In the genomic region with DNA sequence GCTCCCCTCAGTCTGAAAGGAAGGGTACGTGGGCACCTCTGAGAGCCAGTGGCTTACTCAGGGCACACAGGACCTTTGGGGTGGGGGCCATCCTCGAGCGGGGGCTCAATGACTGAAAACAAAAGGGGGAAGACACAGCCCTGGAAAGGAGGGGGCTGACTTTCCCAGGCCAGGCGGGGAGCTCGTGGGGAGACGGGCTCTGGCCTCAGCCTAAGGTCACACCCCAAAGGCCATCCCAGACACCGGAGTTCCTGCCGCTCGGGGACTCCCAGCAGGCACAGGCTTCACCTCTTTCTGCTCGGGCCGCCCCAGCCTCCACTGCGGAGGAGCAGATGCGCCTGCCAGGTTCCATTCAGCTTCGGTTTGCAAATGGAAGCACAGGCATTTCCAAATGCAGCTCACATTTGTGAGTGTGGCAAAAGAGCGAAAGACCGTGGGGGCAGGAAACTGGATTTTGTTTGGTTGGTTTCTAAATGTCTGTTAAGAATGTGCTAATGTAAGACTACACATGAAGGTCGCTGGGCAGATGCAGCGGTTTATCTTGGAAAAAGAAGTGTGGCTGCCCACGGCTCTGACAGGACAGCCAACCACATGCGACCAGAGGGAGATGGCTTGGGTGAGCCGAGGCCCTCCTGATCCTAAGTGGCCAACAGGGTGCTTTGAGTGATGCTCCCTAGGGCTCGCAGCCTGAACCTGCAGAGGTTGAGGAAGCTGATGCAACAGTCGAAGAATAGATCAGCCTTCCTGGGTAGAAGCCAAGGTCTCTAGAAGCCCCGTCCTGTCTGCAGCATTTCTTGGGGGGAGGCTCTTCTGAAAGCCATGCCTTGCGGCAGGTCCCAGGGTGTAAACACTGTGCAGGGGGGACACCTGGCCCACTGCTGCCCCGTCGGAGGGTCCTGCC, we compare ENCODE assay signal across 8 cellular contexts.
DNase-seq lines count a peak whose midpoint lies in the region; ATAC-seq and TF ChIP-seq lines count a peak whose summit lies in the region.

No MANE protein-coding gene starts in this region.

- H3K4me3 ChIP-seq in left ventricle myocardium inferior (peak overlapping the region; percentile 9), thoracic aorta (no peak overlapping the region)

- H3K4me1 ChIP-seq in left ventricle myocardium inferior (peaks cover 88% of the 10 kb centered on the region), thoracic aorta (ENCODE audit: control insufficient read depth in 1 of 2, low read depth in 2 of 2) (peaks cover 33 to 54% of the 10 kb centered on the region in 2 donors)

- TF ChIP-seq CTCF in left ventricle myocardium inferior (IDR thresholded peaks at IDR 0.05; ENCODE audit: borderline replicate concordance) (no peak), thoracic aorta (IDR thresholded peaks at IDR 0.05) (no peak)

- DNase-seq in SIG-M5 treated with dmso at 0.1 percent for 504 hours (lab: John Stamatoyannopoulos, UW; ENCODE audit: unreplicated experiment) (peak; percentile 56), SIG-M5 (lab: John Stamatoyannopoulos, UW) (no peak), left ventricle myocardium inferior (no peak), thoracic aorta (ENCODE audit: low spot score) (no peak), hepatic stellate cell (ENCODE audit: low spot score) (no peak)
- peak; percentile 57 to 59 for DNase-seq in activated T-cell treated with anti-CD3 and anti-CD28 coated beads, Interleukin-2, amount 50 U/mL, for 48 hours

- intact Hi-C loops in left ventricle myocardium inferior (cut with micrococcal nuclease), result no loop called here

- H3K36me3 ChIP-seq in left ventricle myocardium inferior (no peaks in the 10 kb centered on the region), thoracic aorta (no peaks in the 10 kb centered on the region)

- no peak for ATAC-seq in thoracic aorta (ENCODE audit: insufficient number of reproducible peaks, low FRiP score, low read depth)
- no peak for ATAC-seq in activated CD4-positive, CD25-positive, alpha-beta regulatory T cell treated with anti-CD3 and anti-CD28 coated beads, Interleukin-2, amount 50 U/mL, for 24 hours
- no peak for ATAC-seq in GM19397 (IDR thresholded peaks at IDR 0.05; ENCODE audit: unreplicated experiment)

- H3K27ac ChIP-seq in left ventricle myocardium inferior (replicated peaks) (peak overlapping the region; percentile 80), thoracic aorta (peak overlapping the region; percentile 86 to 89)

- H3K27me3 ChIP-seq in left ventricle myocardium inferior (ENCODE audit: low read depth) (no peaks in the 10 kb centered on the region), thoracic aorta (replicated peaks; ENCODE audit: insufficient read depth) (no peaks in the 10 kb centered on the region)

- H3K9me3 ChIP-seq in left ventricle myocardium inferior (replicated peaks), result no peaks in the 10 kb centered on the region
- no peaks in the 10 kb centered on the region for H3K9me3 ChIP-seq in thoracic aorta

Comparison
In these comparisons a context has a peak if more than half of its experiments do, and no peak if none do; other contexts are left out.
1. DNase-seq: peak in SIG-M5 treated with dmso at 0.1 percent for 504 hours (single experiment) and activated T-cell treated with anti-CD3 and anti-CD28 coated beads, Interleukin-2, amount 50 U/mL, for 48 hours (2 of 2); none in SIG-M5 (single experiment), left ventricle myocardium inferior (single experiment), thoracic aorta (single experiment) and hepatic stellate cell (single experiment).